Comparison of ENCODE assay signal across 15 cellular contexts in the genomic region with DNA sequence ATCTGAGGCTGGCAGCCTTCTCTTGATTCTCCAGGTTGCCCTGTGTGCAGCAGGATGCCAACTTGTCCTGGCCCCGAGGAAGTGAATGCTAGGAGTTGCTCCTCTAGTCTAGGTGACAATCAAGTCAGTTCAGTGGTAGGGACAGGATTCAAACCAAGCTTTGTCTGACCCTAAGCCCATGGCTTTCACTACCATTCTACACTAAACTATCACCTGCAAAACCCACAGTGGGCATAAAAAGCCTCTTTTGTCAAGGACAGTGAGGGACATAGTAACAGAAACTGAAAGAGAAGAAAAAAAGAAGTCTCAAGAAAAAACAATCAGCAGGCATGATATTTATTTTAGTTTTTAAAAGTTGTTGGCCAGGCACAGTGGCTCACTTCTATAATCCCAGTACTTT. TPM values are rescaled to one million over a fixed set of nuclear protein-coding genes. Genes with fewer than 3 reads are reported as not detected.
DNase-seq lines count a peak whose midpoint lies in the region; ATAC-seq and TF ChIP-seq lines count a peak whose summit lies in the region.
"Had no signal": no experiment of that assay in that cellular context is flagged by ENCODE, and none has a peak within 500 bp of the region (broad histone marks: within the 10 kb centered on the region; RNA-seq: fewer than 3 reads in every experiment).

No MANE protein-coding gene starts in this region.

- H3K9me3 ChIP-seq in Peyer's patch: no peaks in the 10 kb centered on the region

- CTCF ChIA-PET in WTC11 (lab: Charles Lee): interaction anchor here (0.9 to 1.9 kb wide), 4 partner anchors 13 to 147 kb away, joined by 3 to 5 read pairs (median 4); no protein-coding TSS in a partner anchor
- CTCF ChIA-PET in activated naive CD4-positive, alpha-beta T cell treated with anti-CD3 and anti-CD28 coated beads for 36 hours (lab: Charles Lee): no interaction called here

- H3K9me3 Mint-ChIP-seq in osteocyte (ENCODE audit: unreplicated experiment): no peaks in the 10 kb centered on the region
- H3K9me3 Mint-ChIP-seq in WTC11: no peaks in the 10 kb centered on the region
- H3K9me3 Mint-ChIP-seq in activated naive CD4-positive, alpha-beta T cell treated with anti-CD3 and anti-CD28 coated beads for 36 hours: no peaks in the 10 kb centered on the region
- H3K9me3 Mint-ChIP-seq: neural crest cell; stimulated activated effector memory CD8-positive, alpha-beta T cell treated with anti-CD3 and anti-CD28 coated beads, Interleukin-12 subunit alpha, Interleukin-12 subunit beta, amount 100 ng/mL, for 72 hours had no signal

- H3K4me1 Mint-ChIP-seq in osteocyte (ENCODE audit: unreplicated experiment): peaks cover 64% of the 10 kb centered on the region
- H3K4me1 Mint-ChIP-seq in WTC11: peaks cover 14% of the 10 kb centered on the region
- no peaks in the 10 kb centered on the region for H3K4me1 Mint-ChIP-seq in activated naive CD4-positive, alpha-beta T cell treated with anti-CD3 and anti-CD28 coated beads for 36 hours (ENCODE audit: low read depth)

- H3K27ac ChIP-seq in Peyer's patch: peak overlapping the region in 3 of 4 donors; percentile 43 to 70 (median 70)

- H3K4me1 ChIP-seq in Peyer's patch: peaks cover 0 to 32% (median 4%) of the 10 kb centered on the region in 4 donors

- POLR2A ChIA-PET in WTC11 (lab: Charles Lee): no interaction called here

- no peak for TF ChIP-seq POLR2A in Peyer's patch (IDR thresholded peaks at IDR 0.05)

- TF ChIP-seq CTCF in Peyer's patch (IDR thresholded peaks at IDR 0.05) (no peak), osteocyte (IDR thresholded peaks at IDR 0.05) (no peak), WTC11 (IDR thresholded peaks at IDR 0.05) (no peak)

- no peaks in the 10 kb centered on the region for H3K27me3 Mint-ChIP-seq in osteocyte (ENCODE audit: unreplicated experiment)
- H3K27me3 Mint-ChIP-seq in WTC11 (ENCODE audit: low read depth): no peaks in the 10 kb centered on the region
- H3K27me3 Mint-ChIP-seq in activated naive CD4-positive, alpha-beta T cell treated with anti-CD3 and anti-CD28 coated beads for 36 hours (ENCODE audit: low read depth): peaks cover 3% of the 10 kb centered on the region

- intact Hi-C loops in activated naive CD4-positive, alpha-beta T cell treated with anti-CD3 and anti-CD28 coated beads for 36 hours (cut with micrococcal nuclease): no loop called here

- H3K36me3 ChIP-seq in Peyer's patch: no peaks in the 10 kb centered on the region

- H3K27ac Mint-ChIP-seq in osteocyte (ENCODE audit: unreplicated experiment) (peak overlapping the region; percentile 64), WTC11 (no peak overlapping the region)
- no peak overlapping the region for H3K27ac Mint-ChIP-seq in activated naive CD4-positive, alpha-beta T cell treated with anti-CD3 and anti-CD28 coated beads for 36 hours
- H3K27ac Mint-ChIP-seq: activated naive CD8-positive, alpha-beta T cell; stimulated activated effector memory CD8-positive, alpha-beta T cell treated with anti-CD3 and anti-CD28 coated beads, Interleukin-12 subunit alpha, Interleukin-12 subunit beta, amount 100 ng/mL, for 72 hours had no signal

- H3K4me3 Mint-ChIP-seq in osteocyte (ENCODE audit: unreplicated experiment): no peak overlapping the region
- no peak overlapping the region for H3K4me3 Mint-ChIP-seq in WTC11
- H3K4me3 Mint-ChIP-seq in activated naive CD4-positive, alpha-beta T cell treated with anti-CD3 and anti-CD28 coated beads for 36 hours: no peak overlapping the region
- H3K4me3 Mint-ChIP-seq: neural crest cell; stimulated activated effector memory CD8-positive, alpha-beta T cell treated with anti-CD3 and anti-CD28 coated beads, Interleukin-12 subunit alpha, Interleukin-12 subunit beta, amount 100 ng/mL, for 72 hours had no signal

- DNase-seq in Peyer's patch (no peak), osteocyte (ENCODE audit: extremely low spot score, unreplicated experiment) (no peak), retina (no peak), WTC11 (ENCODE audit: low spot score) (no peak)
- no peak for DNase-seq in activated naive CD4-positive, alpha-beta T cell treated with anti-CD3 and anti-CD28 coated beads for 36 hours
- DNase-seq: activated T-cell treated with anti-CD3 and anti-CD28 coated beads for 4 hours, NCI-H2107, right cardiac atrium had no signal

- no peak overlapping the region for H3K4me3 ChIP-seq in Peyer's patch
- H3K4me3 ChIP-seq: lung had no signal

- H3K36me3 Mint-ChIP-seq in osteocyte (ENCODE audit: unreplicated experiment) (no peaks in the 10 kb centered on the region), WTC11 (no peaks in the 10 kb centered on the region)
- no peaks in the 10 kb centered on the region for H3K36me3 Mint-ChIP-seq in activated naive CD4-positive, alpha-beta T cell treated with anti-CD3 and anti-CD28 coated beads for 36 hours (ENCODE audit: low read depth)
- H3K36me3 Mint-ChIP-seq: activated naive CD8-positive, alpha-beta T cell; stimulated activated effector memory CD8-positive, alpha-beta T cell treated with anti-CD3 and anti-CD28 coated beads, Interleukin-12 subunit alpha, Interleukin-12 subunit beta, amount 100 ng/mL, for 72 hours had no signal

- no peaks in the 10 kb centered on the region for H3K27me3 ChIP-seq in Peyer's patch

- ATAC-seq in GM18498 (IDR thresholded peaks at IDR 0.05; ENCODE audit: unreplicated experiment): peak; percentile 43
- peak; percentile 35 for ATAC-seq in GM21825 (IDR thresholded peaks at IDR 0.05; ENCODE audit: unreplicated experiment)
- no peak for ATAC-seq in WTC11
- no peak for ATAC-seq in GM21423 (IDR thresholded peaks at IDR 0.05; ENCODE audit: unreplicated experiment)

TF ChIP-seq in WTC11, 78 proteins besides CTCF, POLR2A, EP300 and RAD21:
- TF ChIP-seq CDX4 (CRISPR knock-in tag; IDR thresholded peaks at IDR 0.05; ENCODE audit: borderline replicate concordance) (no peak), GTF2I (CRISPR knock-in tag; conservative IDR thresholded peaks at IDR 0.05) (no peak), TEAD1 (CRISPR knock-in tag; IDR thresholded peaks at IDR 0.05) (no peak), SP1 (CRISPR knock-in tag; conservative IDR thresholded peaks at IDR 0.05) (no peak), NR1H2 (CRISPR knock-in tag; IDR thresholded peaks at IDR 0.05) (no peak)
- TF ChIP-seq, protein P1, sequence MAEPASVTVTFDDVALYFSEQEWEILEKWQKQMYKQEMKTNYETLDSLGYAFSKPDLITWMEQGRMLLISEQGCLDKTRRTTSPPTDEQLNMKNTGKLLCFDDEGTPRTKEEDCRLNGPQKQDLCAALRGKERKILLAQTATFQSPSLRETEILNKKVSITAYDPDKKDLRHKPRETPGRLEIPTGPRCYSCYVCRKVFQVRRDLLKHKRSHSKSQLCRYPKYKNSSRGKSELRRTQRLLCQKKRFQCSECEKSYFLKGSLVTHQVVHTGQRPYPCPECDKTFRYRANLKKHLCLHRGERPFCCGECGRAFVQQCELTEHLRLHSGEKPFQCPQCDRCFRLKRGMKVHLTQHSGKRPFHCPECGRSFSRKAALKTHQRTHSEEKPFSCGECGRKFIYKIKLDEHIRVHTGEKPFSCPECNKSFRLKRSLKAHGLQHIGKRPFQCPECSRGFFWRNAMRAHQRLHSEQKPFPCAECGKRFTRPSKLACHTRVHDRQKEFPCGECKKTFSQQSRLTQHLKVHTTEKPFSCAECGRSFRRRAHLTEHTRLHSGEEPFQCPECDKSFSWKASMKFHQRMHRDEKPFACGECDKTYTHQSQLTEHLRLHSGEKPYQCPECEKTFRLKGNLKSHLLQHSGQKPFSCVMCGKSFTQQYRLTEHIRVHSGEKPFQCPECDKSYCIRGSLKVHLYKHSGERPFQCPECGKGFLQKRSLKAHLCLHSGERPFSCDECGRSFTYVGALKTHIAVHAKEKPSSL (CRISPR knock-in tag; conservative IDR thresholded peaks at IDR 0.05): no peak

RNA-seq across cellular contexts. Expression of gene KCNMA1, which starts 33.5 kb away (rescaled TPM):
- total RNA-seq in Peyer's patch (10 to 100 TPM; 17.8 to 29.1 (median 23.9) TPM), osteocyte (95.5 and 98.1 TPM in 2 replicates), WTC11 (2021) (4.1 to 7.3 TPM (median 5.3 TPM) in 3 replicates)
- not detected for total RNA-seq in activated naive CD4-positive, alpha-beta T cell treated with anti-CD3 and anti-CD28 coated beads for 36 hours

Comparison
In these comparisons a context has a peak if more than half of its experiments do, and no peak if none do; other contexts are left out.
1. ATAC-seq: peak in GM18498 (single experiment) and GM21825 (single experiment); none in WTC11 (single experiment) and GM21423 (single experiment).